ENCODE assay signal across 10 cellular contexts in genomic region chr20:58458342-58459057, GRCh38. TPM values are rescaled to one million over a fixed set of nuclear protein-coding genes. Genes with fewer than 3 reads are reported as not detected.
DNase-seq lines count a peak whose midpoint lies in the region; ATAC-seq, FAIRE-seq and TF ChIP-seq lines count a peak whose summit lies in the region.
"Had no signal": no experiment of that assay in that cellular context is flagged by ENCODE, and none has a peak within 500 bp of the region (broad histone marks: within the 10 kb centered on the region; RNA-seq: fewer than 3 reads in every experiment).

No MANE protein-coding gene starts in this region.

- peaks cover 40% of the 10 kb centered on the region for H3K4me1 ChIP-seq in BLaER1
- H3K4me1 ChIP-seq in colonic mucosa: no peaks in the 10 kb centered on the region
- H3K4me1 ChIP-seq: Caco-2 had no signal

- no peak overlapping the region for H3K27ac ChIP-seq in BLaER1
- H3K27ac ChIP-seq in colonic mucosa: no peak overlapping the region

- H4K20me1 ChIP-seq in BLaER1: peaks cover 30% of the 10 kb centered on the region; the same call in 1 of the 2 replicates

- peaks cover 30% of the 10 kb centered on the region for H3K4me1 Mint-ChIP-seq in activated B cell treated with CpG ODN at 0.5 μM for 24 hours

- peak overlapping the region; percentile 74 for H3K27ac Mint-ChIP-seq in activated B cell treated with CpG ODN at 0.5 μM for 24 hours

- no peak overlapping the region; the same call in 1 of the 2 replicates for H3K9ac ChIP-seq in BLaER1
- no peak overlapping the region for H3K9ac ChIP-seq in colonic mucosa (ENCODE audit: low read depth in 2 of 2, low read length in 2 of 2)

- ATAC-seq in GM19328 (IDR thresholded peaks at IDR 0.05; ENCODE audit: unreplicated experiment) (peak; percentile 93), HG03064 (IDR thresholded peaks at IDR 0.05; ENCODE audit: low read depth, unreplicated experiment) (peak; percentile 89), activated B cell treated with CpG ODN at 0.5 μM for 24 hours (ENCODE audit: low read depth) (peak; percentile 99)

- peaks cover 11% of the 10 kb centered on the region for H3K36me3 Mint-ChIP-seq in activated B cell treated with CpG ODN at 0.5 μM for 24 hours (ENCODE audit: low read depth)

- H3K4me3 ChIP-seq in BLaER1: no peak overlapping the region
- H3K4me3 ChIP-seq in colonic mucosa: no peak overlapping the region

- H3K36me3 ChIP-seq in BLaER1 (peaks cover 12% of the 10 kb centered on the region), colonic mucosa (no peaks in the 10 kb centered on the region)

- POLR2A ChIA-PET in activated B cell treated with CpG ODN at 0.5 μM for 24 hours (lab: Charles Lee): interaction anchor here (0.6 to 3.0 kb wide), 5 partner anchors 70 to 1068 kb away, joined by 3 to 16 read pairs (median 7); partner anchors contain the start of genes RBM38, STX16 and VAPB

- H3K27me3 ChIP-seq in BLaER1 (no peaks in the 10 kb centered on the region), colonic mucosa (no peaks in the 10 kb centered on the region)

- no peak for TF ChIP-seq CTCF in activated B cell treated with CpG ODN at 0.5 μM for 24 hours (IDR thresholded peaks at IDR 0.05)
- no peak for TF ChIP-seq CTCF in colonic mucosa (IDR thresholded peaks at IDR 0.05)
- no peak for TF ChIP-seq CTCF in D721Med (IDR thresholded peaks at IDR 0.05; ENCODE audit: insufficient read depth, missing control alignments)

- H3K9me3 Mint-ChIP-seq in activated B cell treated with CpG ODN at 0.5 μM for 24 hours: peaks cover 10% of the 10 kb centered on the region

- H3K27me3 Mint-ChIP-seq in activated B cell treated with CpG ODN at 0.5 μM for 24 hours: no peaks in the 10 kb centered on the region

- CTCF ChIA-PET in activated B cell treated with CpG ODN at 0.5 μM for 24 hours (lab: Charles Lee): interaction anchor here (0.9 to 1.7 kb wide), 3 partner anchors 11 to 193 kb away, joined by 5 to 6 read pairs (median 6); partner anchors contain the start of genes STX16 and VAPB

- H3K4me2 ChIP-seq in BLaER1: peak overlapping the region; percentile 64

- FAIRE-seq in D721Med (lab: Jason Lieb, UNC): no peak

- H3K4me3 Mint-ChIP-seq in activated B cell treated with CpG ODN at 0.5 μM for 24 hours: peak overlapping the region; percentile 53

- H3K9me3 ChIP-seq in BLaER1 (peaks cover 30% of the 10 kb centered on the region), colonic mucosa (no peaks in the 10 kb centered on the region)

- DNase-seq in activated B cell treated with CpG ODN at 0.5 μM for 24 hours (peak; percentile 58), colonic mucosa (no peak), NCI-H69 (lab: John Stamatoyannopoulos, UW) (no peak), D721Med (ENCODE audit: insufficient read length, low spot score) (no peak), NCI-H82 treated with DMSO at 0.1 percent for 48 hours (lab: John Stamatoyannopoulos, UW; ENCODE audit: unreplicated experiment) (no peak)
- DNase-seq: Caco-2 had no signal

- intact Hi-C loops in activated B cell treated with CpG ODN at 0.5 μM for 24 hours (cut with micrococcal nuclease) (loop anchor here (1.0 to 10.0 kb wide), 6 partner anchors 8 to 1994 kb away; partner anchors contain the start of genes RTF2, VAPB and ZBP1), colonic mucosa (cut with DNase I) (no loop called here)

RNA-seq across cellular contexts. Expression of gene APCDD1L, which starts 56.7 kb away (rescaled TPM):
- not detected in 2 replicates for total RNA-seq in activated B cell treated with CpG ODN at 0.5 μM for 24 hours
- total RNA-seq in colonic mucosa: 1 to 10 TPM in 1 of 2 donors, under 1 TPM in 1; 0.32 to 1.0 TPM
- total RNA-seq: Caco-2, mononuclear cell had no signal
